In genomic region chr16:1950559-1950958, GRCh38 we compare ENCODE assay signal across 36 cellular contexts. TPM values are rescaled to one million over a fixed set of nuclear protein-coding genes. Genes with fewer than 3 reads are reported as not detected.
DNase-seq lines count a peak whose midpoint lies in the region; FAIRE-seq and TF ChIP-seq lines count a peak whose summit lies in the region.
"Had no signal": no experiment of that assay in that cellular context is flagged by ENCODE, and none has a peak within 500 bp of the region (broad histone marks: within the 10 kb centered on the region; RNA-seq: fewer than 3 reads in every experiment).

No MANE protein-coding gene starts in this region.

- no peak for FAIRE-seq in keratinocyte (lab: Jason Lieb, UNC)
- FAIRE-seq: endothelial cell of umbilical vein, GM12892 had no signal

- H3K36me3 Mint-ChIP-seq in MCF 10A (ENCODE audit: insufficient read depth, unreplicated experiment) (no peaks in the 10 kb centered on the region), nephron progenitor cell (ENCODE audit: low read depth) (no peaks in the 10 kb centered on the region)
- H3K36me3 Mint-ChIP-seq: activated naive CD8-positive, alpha-beta T cell; naive thymus-derived CD8-positive, alpha-beta T cell had no signal

- H3K79me2 ChIP-seq in mammary epithelial cell (ENCODE audit: insufficient read depth, low read length) (no peaks in the 10 kb centered on the region), keratinocyte (ENCODE audit: control insufficient read depth, insufficient read depth, low read length) (no peaks in the 10 kb centered on the region)

- H2AFZ ChIP-seq in mammary epithelial cell (ENCODE audit: low read depth, low read length) (peak overlapping the region; percentile 72), keratinocyte (ENCODE audit: control insufficient read depth, low read length) (peak overlapping the region; percentile 52)

- dilution Hi-C loops in mammary epithelial cell (cut with HindIII; ENCODE audit: low sequenced_read_pairs) = no loop called here
- dilution Hi-C loops in keratinocyte (cut with MboI; ENCODE audit: extremely low pct_ligation_motif_present, low sequenced_read_pairs) = no loop called here

- POLR2A ChIA-PET in MCF 10A (lab: Yijun Ruan, JAX) = interaction anchor here (0.9 to 5.9 kb wide), 2 partner anchors 13 to 169 kb away, joined by 3 to 53 read pairs; partner anchors contain the start of genes RNF151 and RPS2

- H3K27ac Mint-ChIP-seq in MCF 10A (ENCODE audit: low read depth, unreplicated experiment) (no peak overlapping the region), nephron progenitor cell (no peak overlapping the region)
- H3K27ac Mint-ChIP-seq: activated naive CD8-positive, alpha-beta T cell; naive thymus-derived CD8-positive, alpha-beta T cell had no signal

- no peak for DNase-seq in mammary epithelial cell
- no peak for DNase-seq in MCF 10A (ENCODE audit: unreplicated experiment)
- no peak for DNase-seq in keratinocyte (ENCODE audit: low read depth, low spot score)
- no peak for DNase-seq in nephron progenitor cell
- no peak for DNase-seq in LoVo (ENCODE audit: low spot score)
- DNase-seq: activated CD4-positive, alpha-beta T cell treated with anti-CD3 and anti-CD28 coated beads for 48 hours; activated CD8-positive, alpha-beta memory T cell treated with anti-CD3 and anti-CD28 coated beads for 24 hours; activated effector memory CD4-positive, alpha-beta T cell treated with Interleukin-2 at 50 U/mL for 16 hours; activated T-cell treated with anti-CD3 and anti-CD28 coated beads for 4 hours; C1 segment of cervical spinal cord; Caco-2; H7; midbrain; naive thymus-derived CD8-positive, alpha-beta T cell; NCI-H1092 treated with DMSO at 0.1 percent for 48 hours; NCI-H187; NCI-H2171; occipital lobe; stimulated activated naive CD4-positive, alpha-beta T cell treated with Interleukin-2 at 50 U/mL for 16 hours; T1000 had no signal

- H3K4me3 ChIP-seq in mammary epithelial cell (replicated peaks in 1 of 3; ENCODE audit: insufficient read depth in 1 of 3, low read depth in 2 of 3, low read length in 3 of 3) (no peak overlapping the region), keratinocyte (ENCODE audit: control insufficient read depth in 2 of 3, extremely low read depth in 1 of 3, insufficient read depth in 2 of 3, low read depth in 1 of 3, low read length in 3 of 3) (peak overlapping the region in 1 of 3 experiments; percentile 19), skeletal muscle tissue (ENCODE audit: low read length in 3 of 3) (peak overlapping the region; percentile 44 to 54 (median 48))
- H3K4me3 ChIP-seq: breast epithelium, SJSA1, smooth muscle cell had no signal

- 55% methylated on average over 16 of the region's 19 CpGs for WGBS in mammary epithelial cell (ENCODE audit: low coverage, missing lambda C conversion rate)

- H4K20me1 ChIP-seq in mammary epithelial cell (ENCODE audit: insufficient read depth, low read length) (no peaks in the 10 kb centered on the region), keratinocyte (ENCODE audit: control insufficient read depth, extremely low read depth, insufficient read depth, low read length) (no peaks in the 10 kb centered on the region)

- no peaks in the 10 kb centered on the region for H3K9me1 ChIP-seq in keratinocyte (ENCODE audit: control insufficient read depth, extremely low read depth, insufficient read depth, low read length)

- no peaks in the 10 kb centered on the region for H3K36me3 ChIP-seq in mammary epithelial cell (ENCODE audit: insufficient read depth, low read length)
- no peaks in the 10 kb centered on the region for H3K36me3 ChIP-seq in keratinocyte (ENCODE audit: control insufficient read depth in 2 of 2, extremely low read depth in 1 of 2, insufficient read depth in 2 of 2, low read length in 2 of 2)
- peaks cover 12 to 15% (median 13%) of the 10 kb centered on the region in 3 donors for H3K36me3 ChIP-seq in skeletal muscle tissue (ENCODE audit: control insufficient read depth in 3 of 3, insufficient read depth in 3 of 3, low read length in 3 of 3)
- H3K36me3 ChIP-seq: breast epithelium, SJSA1 had no signal

- CTCF ChIA-PET in mammary epithelial cell (lab: Charles Lee; ENCODE audit: low non-redundant PET) (no interaction called here), MCF 10A (lab: Yijun Ruan, JAX) (interaction anchor here (1.1 to 1.3 kb wide), 2 partner anchors 19 to 21 kb away, joined by 3 to 4 read pairs; no protein-coding TSS in a partner anchor)

- H3K9me3 Mint-ChIP-seq in MCF 10A (ENCODE audit: unreplicated experiment) = no peaks in the 10 kb centered on the region
- H3K9me3 Mint-ChIP-seq in nephron progenitor cell = no peaks in the 10 kb centered on the region
- H3K9me3 Mint-ChIP-seq: naive thymus-derived CD8-positive, alpha-beta T cell had no signal

- H3K27me3 ChIP-seq in mammary epithelial cell (ENCODE audit: insufficient read depth, low read length) = no peaks in the 10 kb centered on the region
- H3K27me3 ChIP-seq in keratinocyte (ENCODE audit: control insufficient read depth, extremely low read depth, insufficient read depth, low read length) = no peaks in the 10 kb centered on the region
- no peaks in the 10 kb centered on the region for H3K27me3 ChIP-seq in skeletal muscle tissue (ENCODE audit: control insufficient read depth in 3 of 3, insufficient read depth in 3 of 3, low read length in 3 of 3)
- H3K27me3 ChIP-seq: breast epithelium, SJSA1 had no signal

- H3K4me1 Mint-ChIP-seq in MCF 10A (ENCODE audit: insufficient read depth, unreplicated experiment) (peaks cover 6% of the 10 kb centered on the region), nephron progenitor cell (peaks cover 18% of the 10 kb centered on the region)

- H3K27me3 Mint-ChIP-seq in MCF 10A (ENCODE audit: insufficient read depth, unreplicated experiment) = no peaks in the 10 kb centered on the region
- peaks cover 4% of the 10 kb centered on the region for H3K27me3 Mint-ChIP-seq in nephron progenitor cell (ENCODE audit: low read depth, poor library complexity)
- H3K27me3 Mint-ChIP-seq: activated naive CD8-positive, alpha-beta T cell; naive thymus-derived CD8-positive, alpha-beta T cell had no signal

- H3K9ac ChIP-seq in mammary epithelial cell (ENCODE audit: insufficient read depth, low read length) = no peak overlapping the region
- H3K9ac ChIP-seq in keratinocyte (ENCODE audit: control insufficient read depth, extremely low read depth, insufficient read depth, low read length) = peak overlapping the region; percentile 18
- H3K9ac ChIP-seq in skeletal muscle tissue (ENCODE audit: low read depth in 1 of 3, low read length in 3 of 3) = peak overlapping the region; percentile 59 to 83 (median 65)

- in situ Hi-C loops in mammary epithelial cell (cut with MboI; ENCODE audit: low sequenced_read_pairs in 2 of 2) = no loop called here

- intact Hi-C loops in mammary epithelial cell (cut with micrococcal nuclease) (no loop called here), MCF 10A (cut with micrococcal nuclease) (no loop called here)

- H3K9me3 ChIP-seq in mammary epithelial cell (replicated peaks; ENCODE audit: insufficient read depth, low read length) (no peaks in the 10 kb centered on the region), keratinocyte (ENCODE audit: control insufficient read depth, low read depth, low read length) (no peaks in the 10 kb centered on the region), skeletal muscle tissue (ENCODE audit: control insufficient read depth in 3 of 3, low read length in 3 of 3) (no peaks in the 10 kb centered on the region)
- H3K9me3 ChIP-seq: breast epithelium, Caco-2, SJSA1 had no signal

- H3K4me3 Mint-ChIP-seq in MCF 10A (ENCODE audit: unreplicated experiment) = no peak overlapping the region
- H3K4me3 Mint-ChIP-seq in nephron progenitor cell = no peak overlapping the region
- H3K4me3 Mint-ChIP-seq: activated naive CD8-positive, alpha-beta T cell; naive thymus-derived CD8-positive, alpha-beta T cell had no signal

- TF ChIP-seq CTCF in mammary epithelial cell (conservative IDR thresholded peaks at IDR 0.05 in 1 of 2, IDR thresholded peaks at IDR 0.05 in 1 of 2; ENCODE audit: extremely low read depth in 1 of 2, insufficient read depth in 1 of 2, low read depth in 1 of 2, low read length in 2 of 2) (no peak), MCF 10A (IDR thresholded peaks at IDR 0.05; ENCODE audit: unreplicated experiment) (no peak), keratinocyte (optimal IDR thresholded peaks at IDR 0.05 in 1 of 3, IDR thresholded peaks at IDR 0.05 in 1 of 3, conservative IDR thresholded peaks at IDR 0.05 in 1 of 3; ENCODE audit: extremely low read depth in 1 of 3, insufficient read depth in 2 of 3, low read length in 3 of 3) (no peak), nephron progenitor cell (IDR thresholded peaks at IDR 0.05) (no peak)

- H3K27ac ChIP-seq in mammary epithelial cell (ENCODE audit: insufficient read depth, low read depth, low read length) (no peak overlapping the region), keratinocyte (ENCODE audit: control insufficient read depth, insufficient read depth, low read length) (peak overlapping the region; percentile 56), skeletal muscle tissue (ENCODE audit: low read depth, low read length) (peak overlapping the region; percentile 93)
- H3K27ac ChIP-seq: 22Rv1, breast epithelium, SJSA1 had no signal

- BruUV-seq in mammary epithelial cell (replicated peaks; lab: Mats Ljungman, UMichigan) (no TSS peak), MCF 10A (replicated peaks; lab: Mats Ljungman, UMichigan) (no TSS peak)

- H3K4me2 ChIP-seq in mammary epithelial cell (ENCODE audit: insufficient read depth, low read depth, low read length) (peak overlapping the region; percentile 64), keratinocyte (ENCODE audit: control insufficient read depth, extremely low read depth, insufficient read depth, low read depth, low read length) (peak overlapping the region; percentile 20)
- H3K4me2 ChIP-seq: smooth muscle cell had no signal

- H3K4me1 ChIP-seq in mammary epithelial cell (ENCODE audit: insufficient read depth, low read length) (peaks cover 17% of the 10 kb centered on the region), keratinocyte (ENCODE audit: control insufficient read depth, extremely low read depth, insufficient read depth, low read length) (peaks cover 23% of the 10 kb centered on the region), skeletal muscle tissue (ENCODE audit: control insufficient read depth in 3 of 3, insufficient read depth in 3 of 3, low read length in 3 of 3) (peaks cover 49 to 71% (median 59%) of the 10 kb centered on the region in 3 donors)
- H3K4me1 ChIP-seq: breast epithelium, Caco-2, SJSA1 had no signal

RNA-seq across cellular contexts. Expression of gene RPL3L, which starts 3.9 kb away (rescaled TPM):
- total RNA-seq in mammary epithelial cell (under 1 TPM; 0.33 to 0.80 TPM), MCF 10A (2022) (not detected in 2 replicates), skeletal muscle tissue (84.5 TPM)
- polyA plus RNA-seq in mammary epithelial cell (0.09 TPM), keratinocyte (0.34 to 0.38 TPM (median 0.37 TPM) in 3 replicates)
- polyA minus RNA-seq in mammary epithelial cell (not detected), keratinocyte (0.13 to 0.16 TPM in 2 of 3 replicates, not detected in the other)
- polyA plus RNA-seq in keratinocyte (2011; ENCODE audit: low read depth) = 0.36 TPM
- 0.11 and 0.13 TPM in 2 replicates for polyA plus RNA-seq in keratinocyte (2011; cell fraction: cytosol; rRNA removed)
- polyA plus RNA-seq in keratinocyte (2011; cell fraction: nucleus; rRNA removed) = 0.15 and 0.25 TPM in 2 replicates
- 0.23 and 0.54 TPM in 2 replicates for polyA plus RNA-seq in keratinocyte (2012; ENCODE audit: low replicate concordance)
- not detected for polyA minus RNA-seq in keratinocyte (2011; cell fraction: cytosol; rRNA and poly(A)+ RNA removed)
- not detected in 2 replicates for polyA minus RNA-seq in keratinocyte (2011; cell fraction: nucleus; rRNA and poly(A)+ RNA removed)
- total RNA-seq: breast epithelium; Caco-2; endothelial cell of umbilical vein; G401; glomerular endothelial cell; H7; HT-29; liver; M059J; naive thymus-derived CD8-positive, alpha-beta T cell; NCI-H460; occipital lobe; SJSA1; smooth muscle cell; temporal lobe; ureter had no signal
- polyA plus RNA-seq: endothelial cell of umbilical vein; naive thymus-derived CD8-positive, alpha-beta T cell had no signal

RNA-seq across cellular contexts. Expression of gene MSRB1, which starts 7.6 kb away (rescaled TPM):
- total RNA-seq in mammary epithelial cell = 10 to 100 TPM; 19.2 to 22.0 TPM
- polyA plus RNA-seq in mammary epithelial cell = 30.6 TPM
- 6.2 TPM for polyA minus RNA-seq in mammary epithelial cell
- total RNA-seq in MCF 10A (2022) = 5.8 and 7.4 TPM in 2 replicates
- polyA plus RNA-seq in keratinocyte = 23.9 to 45.4 TPM (median 25.2 TPM) in 3 replicates
- 7.0 TPM for polyA plus RNA-seq in keratinocyte (2011; ENCODE audit: low read depth)
- 21.9 and 31.4 TPM in 2 replicates for polyA plus RNA-seq in keratinocyte (2011; cell fraction: cytosol; rRNA removed)
- 11.0 and 14.2 TPM in 2 replicates for polyA plus RNA-seq in keratinocyte (2011; cell fraction: nucleus; rRNA removed)
- 19.5 and 22.2 TPM in 2 replicates for polyA plus RNA-seq in keratinocyte (2012; ENCODE audit: low replicate concordance)
- 21.7 to 40.1 TPM (median 27.8 TPM) in 3 replicates for polyA minus RNA-seq in keratinocyte
- polyA minus RNA-seq in keratinocyte (2011; cell fraction: cytosol; rRNA and poly(A)+ RNA removed) = 17.3 TPM
- 7.0 and 9.4 TPM in 2 replicates for polyA minus RNA-seq in keratinocyte (2011; cell fraction: nucleus; rRNA and poly(A)+ RNA removed)
- total RNA-seq in skeletal muscle tissue = 13.6 TPM

RNA-seq across cellular contexts. Expression of gene NDUFB10, which starts 8.8 kb away (rescaled TPM):
- 100 to 1,000 TPM in 1 of 2 donors, 10 to 100 TPM in 1; 62.5 to 146 TPM for total RNA-seq in mammary epithelial cell
- polyA plus RNA-seq in mammary epithelial cell = 192 TPM
- polyA minus RNA-seq in mammary epithelial cell = 149 TPM
- total RNA-seq in MCF 10A (2022) = 202 TPM in 2 replicates
- polyA plus RNA-seq in keratinocyte = 97.9 to 161 TPM (median 107 TPM) in 3 replicates
- polyA plus RNA-seq in keratinocyte (2011; ENCODE audit: low read depth) = 175 TPM
- 102 and 257 TPM in 2 replicates for polyA plus RNA-seq in keratinocyte (2011; cell fraction: cytosol; rRNA removed)
- 41.3 and 67.7 TPM in 2 replicates for polyA plus RNA-seq in keratinocyte (2011; cell fraction: nucleus; rRNA removed)
- 165 and 226 TPM in 2 replicates for polyA plus RNA-seq in keratinocyte (2012; ENCODE audit: low replicate concordance)
- 73.1 to 100 TPM (median 84.8 TPM) in 3 replicates for polyA minus RNA-seq in keratinocyte
- polyA minus RNA-seq in keratinocyte (2011; cell fraction: cytosol; rRNA and poly(A)+ RNA removed) = 249 TPM
- 32.2 and 40.3 TPM in 2 replicates for polyA minus RNA-seq in keratinocyte (2011; cell fraction: nucleus; rRNA and poly(A)+ RNA removed)
- 130 TPM for total RNA-seq in skeletal muscle tissue

RNA-seq across cellular contexts. Expression of gene RPS2, which starts 14.1 kb away (rescaled TPM):
- total RNA-seq in mammary epithelial cell (1,000 to 10,000 TPM; 1,442 to 3,060 TPM), MCF 10A (2022) (4,760 and 4,836 TPM in 2 replicates), skeletal muscle tissue (3,178 TPM)
- polyA plus RNA-seq in mammary epithelial cell (3,984 TPM), keratinocyte (2,750 to 6,036 TPM (median 3,573 TPM) in 3 replicates)
- polyA minus RNA-seq in mammary epithelial cell (3,102 TPM), keratinocyte (3,614 to 6,436 TPM (median 5,566 TPM) in 3 replicates)
- 1,273 TPM for polyA plus RNA-seq in keratinocyte (2011; ENCODE audit: low read depth)
- 4,082 and 7,559 TPM in 2 replicates for polyA plus RNA-seq in keratinocyte (2011; cell fraction: cytosol; rRNA removed)
- polyA plus RNA-seq in keratinocyte (2011; cell fraction: nucleus; rRNA removed) = 1,224 and 1,590 TPM in 2 replicates
- 4,497 and 4,796 TPM in 2 replicates for polyA plus RNA-seq in keratinocyte (2012; ENCODE audit: low replicate concordance)
- polyA minus RNA-seq in keratinocyte (2011; cell fraction: cytosol; rRNA and poly(A)+ RNA removed) = 6,872 TPM
- 646 and 794 TPM in 2 replicates for polyA minus RNA-seq in keratinocyte (2011; cell fraction: nucleus; rRNA and poly(A)+ RNA removed)

RNA-seq across cellular contexts. Expression of gene RNF151, which starts 16.1 kb away (rescaled TPM):
- not detected for total RNA-seq in mammary epithelial cell
- 0.08 TPM for polyA plus RNA-seq in mammary epithelial cell
- polyA minus RNA-seq in mammary epithelial cell = not detected
- 0.39 TPM in 1 of 2 replicates, not detected in the other for total RNA-seq in MCF 10A (2022)
- not detected in 3 replicates for polyA plus RNA-seq in keratinocyte
- polyA plus RNA-seq in keratinocyte (2011; ENCODE audit: low read depth) = not detected
- polyA plus RNA-seq in keratinocyte (2011; cell fraction: cytosol; rRNA removed) = not detected in 2 replicates
- polyA plus RNA-seq in keratinocyte (2011; cell fraction: nucleus; rRNA removed) = not detected in 2 replicates
- polyA plus RNA-seq in keratinocyte (2012; ENCODE audit: low replicate concordance) = not detected in 2 replicates
- polyA minus RNA-seq in keratinocyte = not detected in 3 replicates
- not detected for polyA minus RNA-seq in keratinocyte (2011; cell fraction: cytosol; rRNA and poly(A)+ RNA removed)
- not detected in 2 replicates for polyA minus RNA-seq in keratinocyte (2011; cell fraction: nucleus; rRNA and poly(A)+ RNA removed)
- not detected for total RNA-seq in skeletal muscle tissue
- total RNA-seq: Caco-2; endothelial cell of umbilical vein; G401; glomerular endothelial cell; H7; HT-29; liver; M059J; naive thymus-derived CD8-positive, alpha-beta T cell; NCI-H460; occipital lobe; SJSA1; smooth muscle cell; temporal lobe; ureter had no signal
- polyA plus RNA-seq: endothelial cell of umbilical vein; liver; naive thymus-derived CD8-positive, alpha-beta T cell; smooth muscle cell had no signal

Comparison
In these comparisons a context has a peak if more than half of its experiments do, and no peak if none do; other contexts are left out.
1. H3K4me3 ChIP-seq: peak in skeletal muscle tissue (3 of 3); none in mammary epithelial cell (0 of 3).
2. RNA of gene RPL3L, which starts 3.9 kb away (total RNA-seq): 84.5 TPM in skeletal muscle tissue (single experiment); 0.33 to 0.80 TPM in mammary epithelial cell and not detected in MCF 10A; every median in the first group is over 10 times any median in the second.